ENCODE assay signal across 1 cellular context in the genomic region with DNA sequence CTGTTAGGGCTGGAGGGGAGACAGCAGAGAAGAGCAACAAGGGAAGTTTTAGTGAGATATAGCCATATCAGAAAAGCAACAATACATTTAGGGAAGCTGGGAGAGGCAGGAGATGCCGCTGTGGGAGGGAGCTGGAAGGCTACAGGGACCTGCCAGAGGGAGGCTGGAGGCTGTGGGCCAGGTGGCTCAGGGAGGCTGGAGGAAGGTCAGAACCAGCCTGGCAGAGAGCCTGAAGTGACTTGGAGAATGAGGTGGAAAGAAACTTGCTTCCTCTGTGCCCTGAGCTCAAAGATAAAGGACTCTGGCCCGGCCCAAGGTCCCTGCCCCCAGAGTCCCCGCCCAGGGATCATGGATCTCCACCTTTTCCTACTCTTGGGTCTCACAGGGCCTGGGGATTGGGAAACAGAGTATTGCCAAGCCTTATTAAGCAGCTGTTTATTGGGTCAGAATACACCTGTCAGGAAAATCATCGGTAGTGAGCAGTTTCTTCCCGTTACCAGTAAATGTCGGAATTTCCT.
TF ChIP-seq lines count a peak whose summit lies in the region.

No MANE protein-coding gene starts in this region.

TF ChIP-seq in H1, 55 proteins besides CTCF, POLR2A, EP300 and RAD21 (continued from another document):
- no peak for TF ChIP-seq SP1 (IDR thresholded peaks at IDR 0.05; ENCODE audit: low read depth, low read length)
- TF ChIP-seq KDM4A (IDR thresholded peaks at IDR 0.05; ENCODE audit: low read depth, low read length, severe bottlenecking) = no peak
- TF ChIP-seq CEBPB (IDR thresholded peaks at IDR 0.05; ENCODE audit: low read depth, low read length) = no peak
- TF ChIP-seq POLR2AphosphoS5 (IDR thresholded peaks at IDR 0.05; ENCODE audit: low read depth, low read length) = no peak
- no peak for TF ChIP-seq TBP (IDR thresholded peaks at IDR 0.05; ENCODE audit: low read depth, low read length)
- TF ChIP-seq CTBP2 (IDR thresholded peaks at IDR 0.05; ENCODE audit: borderline replicate concordance, insufficient read depth, insufficient read length, low read length) = no peak
- no peak for TF ChIP-seq RNF2 (IDR thresholded peaks at IDR 0.05; ENCODE audit: borderline replicate concordance, low read depth, low read length, missing control alignments, poor library complexity, severe bottlenecking)
